In the genomic region with DNA sequence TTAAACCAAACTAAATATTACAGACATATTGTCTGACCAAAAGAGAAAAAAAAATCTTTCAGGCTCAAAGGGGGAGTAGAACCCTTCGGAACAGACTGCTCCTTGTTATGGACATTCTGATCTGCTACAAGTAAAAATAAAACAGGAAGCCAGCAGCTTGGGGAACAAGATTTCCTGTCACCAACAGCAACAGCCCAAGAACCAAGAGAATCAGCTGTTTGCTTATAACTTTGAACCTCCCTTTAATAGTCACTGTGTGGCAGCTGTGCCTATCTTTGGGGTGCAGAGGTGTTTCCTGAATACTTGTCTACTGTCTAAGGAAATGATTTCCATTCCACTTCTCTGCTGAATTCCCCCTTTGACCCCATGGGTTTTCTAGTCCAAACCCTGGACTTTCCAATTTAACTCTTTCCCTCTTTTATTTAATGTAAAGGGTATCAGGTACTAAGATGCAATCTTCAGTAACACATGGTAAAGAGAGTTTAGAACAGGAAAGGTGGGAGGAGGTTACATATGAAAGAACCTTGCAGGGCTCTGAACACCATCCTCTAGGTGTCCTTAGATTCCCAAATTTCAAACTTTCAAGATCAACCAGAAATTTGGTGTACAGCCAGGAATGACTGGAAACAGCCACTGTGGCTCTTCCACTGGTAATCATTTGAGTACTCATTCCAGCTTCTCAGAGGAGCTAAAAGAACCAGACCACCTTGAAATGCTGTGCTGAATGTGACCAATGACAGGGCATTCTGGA, we compare ENCODE assay signal across 8 cellular contexts. TPM values are rescaled to one million over a fixed set of nuclear protein-coding genes. Genes with fewer than 3 reads are reported as not detected.
A peak's percentile ranks its signal among the peaks of the same experiment; 100 is the strongest.
DNase-seq lines count a peak whose midpoint lies in the region; ATAC-seq and TF ChIP-seq lines count a peak whose summit lies in the region.

No MANE protein-coding gene starts in this region.

- H3K36me3 Mint-ChIP-seq in chondrocyte (ENCODE audit: low read depth) = peaks cover 1% of the 10 kb centered on the region

- ATAC-seq in HG03039 (IDR thresholded peaks at IDR 0.05; ENCODE audit: unreplicated experiment) = no peak

- peak overlapping the region; percentile 85 for H3K27ac Mint-ChIP-seq in chondrocyte (ENCODE audit: unreplicated experiment)

- no peaks in the 10 kb centered on the region for H3K9me3 ChIP-seq in muscle layer of duodenum (ENCODE audit: control insufficient read depth in 1 of 2, low read length in 2 of 2)

- peaks cover 43 to 84% of the 10 kb centered on the region in 2 donors for H3K4me1 ChIP-seq in muscle layer of duodenum (ENCODE audit: control insufficient read depth in 1 of 2, insufficient read depth in 2 of 2, low read length in 2 of 2)

- peak; percentile 40 for TF ChIP-seq CTCF in chondrocyte (IDR thresholded peaks at IDR 0.05)

- no peak overlapping the region for H3K4me3 Mint-ChIP-seq in chondrocyte (ENCODE audit: unreplicated experiment)

- DNase-seq in CD1c-positive myeloid dendritic cell (ENCODE audit: extremely low spot score) (peak; percentile 69), MV-4-11 (lab: John Stamatoyannopoulos, UW) (peak; percentile 63), chondrocyte (ENCODE audit: low spot score) (no peak), DMS79 treated with DMSO at 0.1 percent for 48 hours (lab: John Stamatoyannopoulos, UW) (no peak)
- no peak for DNase-seq in activated T-cell treated with anti-CD3 and anti-CD28 coated beads, Interleukin-2, amount 50 U/mL, for 48 hours
- no peak for DNase-seq in stimulated activated CD4-positive, alpha-beta T cell treated with anti-CD3 and anti-CD28 coated beads, Interleukin-12 subunit alpha, Interleukin-12 subunit beta, amount 100 ng/mL, for 4 hours

- peaks cover 0 to 4% of the 10 kb centered on the region in 2 donors for H3K36me3 ChIP-seq in muscle layer of duodenum (ENCODE audit: control insufficient read depth in 1 of 2, insufficient read depth in 2 of 2, low read length in 2 of 2)

- H3K27ac ChIP-seq in muscle layer of duodenum (ENCODE audit: low read length) = peak overlapping the region; percentile 47

- H3K4me3 ChIP-seq in muscle layer of duodenum (ENCODE audit: low read depth in 1 of 2, low read length in 2 of 2) = peak overlapping the region in 1 of 2 donors; percentile 0

- H3K27me3 ChIP-seq in muscle layer of duodenum (ENCODE audit: low read depth, low read length) = no peaks in the 10 kb centered on the region

- H3K27me3 Mint-ChIP-seq in chondrocyte (ENCODE audit: low read depth) = no peaks in the 10 kb centered on the region

- H3K9me3 Mint-ChIP-seq in chondrocyte (ENCODE audit: low read depth) = no peaks in the 10 kb centered on the region

- H3K4me1 Mint-ChIP-seq in chondrocyte (ENCODE audit: low read depth) = peaks cover 86% of the 10 kb centered on the region

RNA-seq across cellular contexts. Expression of a gene that starts 38.7 kb away (rescaled TPM):
- total RNA-seq in chondrocyte = 0.26 to 0.56 TPM (median 0.32 TPM) in 3 replicates

RNA-seq across cellular contexts. Expression of a gene that starts 47.9 kb away (rescaled TPM):
- not detected in 3 replicates for total RNA-seq in chondrocyte

RNA-seq across cellular contexts. Expression of a gene that starts 56.5 kb away (rescaled TPM):
- not detected in 3 replicates for total RNA-seq in chondrocyte

RNA-seq across cellular contexts. Expression of a gene that starts 58.9 kb away (rescaled TPM):
- 114 to 136 TPM (median 128 TPM) in 3 replicates for total RNA-seq in chondrocyte

Comparison
In these comparisons a context has a peak if more than half of its experiments do, and no peak if none do; other contexts are left out.
1. DNase-seq: peak in CD1c-positive myeloid dendritic cell (single experiment) and MV-4-11 (single experiment); none in chondrocyte (single experiment), DMS79 treated with DMSO at 0.1 percent for 48 hours (single experiment), activated T-cell treated with anti-CD3 and anti-CD28 coated beads, Interleukin-2, amount 50 U/mL, for 48 hours (0 of 2) and stimulated activated CD4-positive, alpha-beta T cell treated with anti-CD3 and anti-CD28 coated beads, Interleukin-12 subunit alpha, Interleukin-12 subunit beta, amount 100 ng/mL, for 4 hours (single experiment).